In genomic region chr19:14672043-14672872, GRCh38 we compare ENCODE assay signal across 20 cellular contexts. TPM values are rescaled to one million over a fixed set of nuclear protein-coding genes. Genes with fewer than 3 reads are reported as not detected.
DNase-seq lines count a peak whose midpoint lies in the region; ATAC-seq lines count a peak whose summit lies in the region.
"Had no signal": no experiment of that assay in that cellular context is flagged by ENCODE, and none has a peak within 500 bp of the region (broad histone marks: within the 10 kb centered on the region; RNA-seq: fewer than 3 reads in every experiment).

No MANE protein-coding gene starts in this region.

- H3K27ac ChIP-seq in BLaER1 treated with 17β-estradiol and CSF1 and Interleukin-3, amounts not matched to agents 10 nM and 100 nM: peak overlapping the region; percentile 40 to 89 (median 81); a peak in 21 of 22 replicates

- peak overlapping the region; percentile 31 for H3K4me3 Mint-ChIP-seq in T-helper 17 cell
- H3K4me3 Mint-ChIP-seq: activated CD8-positive, alpha-beta memory T cell treated with anti-CD3 and anti-CD28 coated beads, Interleukin-2, amount 10 ng/mL, durations not matched to agents 7 days and 5 days; H9; nephron had no signal

- H4K20me1 ChIP-seq in BLaER1 treated with 17β-estradiol and CSF1 and Interleukin-3, amounts not matched to agents 10 nM and 100 nM: no peaks in the 10 kb centered on the region

- H3K4me1 Mint-ChIP-seq in T-helper 17 cell: peaks cover 42% of the 10 kb centered on the region
- H3K4me1 Mint-ChIP-seq: H9, nephron had no signal

- peak overlapping the region; percentile 26 to 87 (median 84); a peak in 21 of 22 replicates for H3K4me2 ChIP-seq in BLaER1 treated with 17β-estradiol and CSF1 and Interleukin-3, amounts not matched to agents 10 nM and 100 nM

- no peaks in the 10 kb centered on the region; a peak in 1 of 22 replicates for H3K36me3 ChIP-seq in BLaER1 treated with 17β-estradiol and CSF1 and Interleukin-3, amounts not matched to agents 10 nM and 100 nM

- no peaks in the 10 kb centered on the region for H3K36me3 Mint-ChIP-seq in T-helper 17 cell (ENCODE audit: low read depth)
- H3K36me3 Mint-ChIP-seq: activated CD8-positive, alpha-beta memory T cell treated with anti-CD3 and anti-CD28 coated beads, Interleukin-2, amount 10 ng/mL, durations not matched to agents 7 days and 5 days had no signal

- H3K27me3 Mint-ChIP-seq in T-helper 17 cell: no peaks in the 10 kb centered on the region

- H3K4me1 ChIP-seq in BLaER1 treated with 17β-estradiol and CSF1 and Interleukin-3, amounts not matched to agents 10 nM and 100 nM: peaks cover 14 to 85% (median 66%) of the 10 kb centered on the region in 10 experiments; a peak in 19 of 20 replicates
- peaks cover 81% of the 10 kb centered on the region for H3K4me1 ChIP-seq in mononuclear cell (ENCODE audit: insufficient read depth, low read length)

- peak overlapping the region; percentile 77 for H3K27ac Mint-ChIP-seq in T-helper 17 cell
- H3K27ac Mint-ChIP-seq: activated CD8-positive, alpha-beta memory T cell treated with anti-CD3 and anti-CD28 coated beads, Interleukin-2, amount 10 ng/mL, durations not matched to agents 7 days and 5 days; H9; nephron had no signal

- intact Hi-C loops in head of caudate nucleus (cut with DNase I): no loop called here

- peak overlapping the region in 2 of 10 experiments; percentile 13 to 25; a peak in 2 of 20 replicates for H3K4me3 ChIP-seq in BLaER1 treated with 17β-estradiol and CSF1 and Interleukin-3, amounts not matched to agents 10 nM and 100 nM
- H3K4me3 ChIP-seq in mononuclear cell (ENCODE audit: low read length): peak overlapping the region; percentile 6
- H3K4me3 ChIP-seq: lung had no signal

- H3K9ac ChIP-seq in BLaER1 treated with 17β-estradiol and CSF1 and Interleukin-3, amounts not matched to agents 10 nM and 100 nM: peak overlapping the region in 9 of 11 experiments; percentile 49 to 74 (median 63); a peak in 18 of 22 replicates

- DNase-seq in Kasumi-1 (lab: John Stamatoyannopoulos, UW): peak; percentile 58 to 67
- DNase-seq in T-helper 17 cell: peak in 1 of 3 donors; percentile 11
- no peak for DNase-seq in head of caudate nucleus
- DNase-seq: activated CD8-positive, alpha-beta memory T cell treated with anti-CD3 and anti-CD28 coated beads, Interleukin-2, amount 10 ng/mL, durations not matched to agents 7 days and 5 days; H9; NCI-H2029; PC-3; stimulated activated CD4-positive, alpha-beta T cell treated with anti-CD3 and anti-CD28 coated beads, Interleukin-15, amount 100 ng/mL, for 24 hours had no signal

- peaks cover 0 to 21% (median 15%) of the 10 kb centered on the region in 11 experiments; a peak in 17 of 22 replicates for H3K9me3 ChIP-seq in BLaER1 treated with 17β-estradiol and CSF1 and Interleukin-3, amounts not matched to agents 10 nM and 100 nM (replicated peaks in 1 of 11)
- H3K9me3 ChIP-seq in T-helper 17 cell (ENCODE audit: control insufficient read depth, low read length, poor library complexity, severe bottlenecking): no peaks in the 10 kb centered on the region
- H3K9me3 ChIP-seq in mononuclear cell (ENCODE audit: low read depth, low read length): no peaks in the 10 kb centered on the region

- ATAC-seq in T-helper 17 cell (peak; percentile 90), GM21423 (IDR thresholded peaks at IDR 0.05; ENCODE audit: unreplicated experiment) (no peak), GM19395 (IDR thresholded peaks at IDR 0.05; ENCODE audit: unreplicated experiment) (no peak), GM19023 (IDR thresholded peaks at IDR 0.05; ENCODE audit: unreplicated experiment) (no peak)
- ATAC-seq: activated CD8-positive, alpha-beta memory T cell treated with anti-CD3 and anti-CD28 coated beads, Interleukin-2, amount 10 ng/mL, durations not matched to agents 7 days and 5 days; PC-3 had no signal

- no peaks in the 10 kb centered on the region for H3K27me3 ChIP-seq in BLaER1 treated with 17β-estradiol and CSF1 and Interleukin-3, amounts not matched to agents 10 nM and 100 nM
- H3K27me3 ChIP-seq in mononuclear cell (ENCODE audit: insufficient read depth, low read length): no peaks in the 10 kb centered on the region

RNA-seq across cellular contexts. Expression of gene ADGRE3, which starts 2.4 kb away (rescaled TPM):
- under 1 TPM in 1 of 2 donors, not detected in 1; 0.15 TPM for total RNA-seq in T-helper 17 cell
- 0.63 TPM for total RNA-seq in mononuclear cell
- total RNA-seq: activated CD8-positive, alpha-beta memory T cell treated with anti-CD3 and anti-CD28 coated beads, Interleukin-2, amount 10 ng/mL, durations not matched to agents 7 days and 5 days; astrocyte; frontal cortex; H9; HT-29; NCI-H460; PC-3; renal cortical epithelial cell had no signal

RNA-seq across cellular contexts. Expression of gene ZNF333, which starts 17.6 kb away (rescaled TPM):
- 10 to 100 TPM; 17.6 to 22.7 TPM for total RNA-seq in T-helper 17 cell
- 10.7 TPM for total RNA-seq in mononuclear cell

Comparison
In these comparisons a context has a peak if more than half of its experiments do, and no peak if none do; other contexts are left out.
1. DNase-seq: peak in Kasumi-1 (2 of 2); none in head of caudate nucleus (0 of 42).